Comparison of ENCODE assay signal across 23 cellular contexts in genomic region chr3:187222801-187223200, GRCh38. TPM values are rescaled to one million over a fixed set of nuclear protein-coding genes. Genes with fewer than 3 reads are reported as not detected.
A peak's percentile ranks its signal among the peaks of the same experiment; 100 is the strongest.
DNase-seq lines count a peak whose midpoint lies in the region; ATAC-seq and TF ChIP-seq lines count a peak whose summit lies in the region.
"Had no signal": no experiment of that assay in that cellular context is flagged by ENCODE, and none has a peak within 500 bp of the region (broad histone marks: within the 10 kb centered on the region; RNA-seq: fewer than 3 reads in every experiment).

No MANE protein-coding gene starts in this region.

- no peak for TF ChIP-seq CTCF in hepatocyte (IDR thresholded peaks at IDR 0.05; ENCODE audit: poor library complexity)
- TF ChIP-seq CTCF in liver (IDR thresholded peaks at IDR 0.05; ENCODE audit: low read depth, low read length, missing input control): no peak

- H3K36me3 ChIP-seq in hepatocyte (replicated peaks; ENCODE audit: insufficient read depth, low read depth) (no peaks in the 10 kb centered on the region), liver (ENCODE audit: control insufficient read depth in 4 of 4, insufficient read depth in 3 of 4, low read depth in 1 of 4, low read length in 3 of 4) (peaks cover 0 to 39% (median 25%) of the 10 kb centered on the region in 4 donors), neuronal stem cell (replicated peaks in 1 of 2; ENCODE audit: control insufficient read depth in 2 of 2, insufficient read depth in 2 of 2, low read length in 2 of 2) (no peaks in the 10 kb centered on the region)
- H3K36me3 ChIP-seq: BE2C; BLaER1 treated with 17β-estradiol and CSF1 and Interleukin-3, amounts not matched to agents 10 nM and 100 nM; HAP-1 had no signal

- DNase-seq in HuH-7 (ENCODE audit: low spot score): peak; percentile 23
- no peak for DNase-seq in hepatocyte (ENCODE audit: low spot score)
- DNase-seq in neuronal stem cell (ENCODE audit: low spot score): no peak
- DNase-seq in SK-N-DZ (ENCODE audit: low spot score): no peak
- no peak for DNase-seq in AG08396 (ENCODE audit: low spot score)
- DNase-seq: AML-193; BE2C; CD4-positive, alpha-beta T cell; CD8-positive, alpha-beta memory T cell; DMS 273 treated with DMSO at 0.1 percent for 48 hours; DMS79 treated with DMSO at 0.1 percent for 48 hours; GF-D8; GOT3; HFFc6 had no signal

- H4K20me1 ChIP-seq in hepatocyte (ENCODE audit: insufficient read depth, poor library complexity, severe bottlenecking): no peaks in the 10 kb centered on the region
- H4K20me1 ChIP-seq: BLaER1 treated with 17β-estradiol and CSF1 and Interleukin-3, amounts not matched to agents 10 nM and 100 nM had no signal

- H2BK5ac ChIP-seq in neuronal stem cell (ENCODE audit: low read length): no peak overlapping the region

- H3K27me3 ChIP-seq in hepatocyte (no peaks in the 10 kb centered on the region), liver (ENCODE audit: control insufficient read depth in 4 of 4, insufficient read depth in 4 of 4, low read length in 3 of 4) (no peaks in the 10 kb centered on the region), neuronal stem cell (ENCODE audit: control insufficient read depth in 3 of 3, insufficient read depth in 3 of 3, low read depth in 1 of 3, low read length in 3 of 3) (no peaks in the 10 kb centered on the region)
- H3K27me3 ChIP-seq: BE2C; BLaER1 treated with 17β-estradiol and CSF1 and Interleukin-3, amounts not matched to agents 10 nM and 100 nM had no signal

- H3K79me2 ChIP-seq in hepatocyte: no peaks in the 10 kb centered on the region

- H3K14ac ChIP-seq in neuronal stem cell (ENCODE audit: low read length): no peak overlapping the region

- no peaks in the 10 kb centered on the region for H3K9me3 ChIP-seq in hepatocyte (ENCODE audit: low read depth)
- no peaks in the 10 kb centered on the region for H3K9me3 ChIP-seq in liver (ENCODE audit: control insufficient read depth in 4 of 4, low read length in 3 of 4)
- no peaks in the 10 kb centered on the region for H3K9me3 ChIP-seq in neuronal stem cell (replicated peaks in 1 of 2; ENCODE audit: control insufficient read depth in 2 of 2, insufficient read depth in 1 of 2, low read depth in 1 of 2, low read length in 2 of 2)
- H3K9me3 ChIP-seq: BE2C, HAP-1 had no signal

- H2BK120ac ChIP-seq in neuronal stem cell (ENCODE audit: low read depth, low read length): no peak overlapping the region

- no peak overlapping the region for H2AFZ ChIP-seq in hepatocyte
- no peak overlapping the region for H2AFZ ChIP-seq in neuronal stem cell (ENCODE audit: low read length)

- no peak overlapping the region for H2AK5ac ChIP-seq in neuronal stem cell (ENCODE audit: low read depth, low read length)

- no peak overlapping the region for H3K18ac ChIP-seq in neuronal stem cell (ENCODE audit: low read length)

- H3K4me1 ChIP-seq in hepatocyte (ENCODE audit: insufficient read depth): peaks cover 7% of the 10 kb centered on the region
- peaks cover 2 to 42% (median 30%) of the 10 kb centered on the region in 4 donors for H3K4me1 ChIP-seq in liver (ENCODE audit: control insufficient read depth in 4 of 4, insufficient read depth in 4 of 4, low read length in 3 of 4)
- H3K4me1 ChIP-seq in neuronal stem cell (ENCODE audit: control insufficient read depth in 2 of 2, insufficient read depth in 1 of 2, low read depth in 1 of 2, low read length in 2 of 2): no peaks in the 10 kb centered on the region
- H3K4me1 ChIP-seq: BE2C, HAP-1 had no signal

- no peak overlapping the region for H4K8ac ChIP-seq in neuronal stem cell (ENCODE audit: low read depth, low read length)

- H3K23ac ChIP-seq in neuronal stem cell (ENCODE audit: low read depth, low read length, poor library complexity): peak overlapping the region; percentile 8

- no peaks in the 10 kb centered on the region for H3K79me1 ChIP-seq in neuronal stem cell (ENCODE audit: low read depth, low read length)

- 73% methylated on average over 4 of the region's 4 CpGs for WGBS in hepatocyte (ENCODE audit: low lambda C conversion rate, missing lambda C conversion rate)
- WGBS in liver: 39% methylated on average over 4 of the region's 4 CpGs
- WGBS in neuronal stem cell (ENCODE audit: extremely low coverage in 2 of 2, insufficient read length in 2 of 2, insufficient replicate concordance in 1 of 2), 2 donors: no CpG with 5 or more reads among the region's 4 CpGs

- no peaks in the 10 kb centered on the region for H3K9me2 ChIP-seq in hepatocyte (replicated peaks; ENCODE audit: insufficient read depth)

- no peak for ATAC-seq in HG03342 (IDR thresholded peaks at IDR 0.05; ENCODE audit: unreplicated experiment)

- no peak overlapping the region for H3K4ac ChIP-seq in neuronal stem cell (ENCODE audit: low read length)

- H3K4me3 ChIP-seq in hepatocyte (no peak overlapping the region), liver (ENCODE audit: low read depth in 1 of 3, low read length in 3 of 3) (peak overlapping the region in 1 of 3 donors; percentile 14), neuronal stem cell (ENCODE audit: low read length in 2 of 2) (no peak overlapping the region)
- H3K4me3 ChIP-seq: BLaER1 treated with 17β-estradiol and CSF1 and Interleukin-3, amounts not matched to agents 10 nM and 100 nM; HAP-1 had no signal

- H3K4me2 ChIP-seq in hepatocyte: peak overlapping the region; percentile 62
- no peak overlapping the region for H3K4me2 ChIP-seq in neuronal stem cell (ENCODE audit: insufficient read depth, low read length, poor library complexity, severe bottlenecking)

- peak overlapping the region; percentile 55 for H3K27ac ChIP-seq in hepatocyte
- peak overlapping the region; percentile 62 to 73 for H3K27ac ChIP-seq in liver (ENCODE audit: low read depth in 1 of 2, low read length in 2 of 2)
- H3K27ac ChIP-seq in neuronal stem cell (replicated peaks; ENCODE audit: low read length): no peak overlapping the region
- H3K27ac ChIP-seq: 22Rv1; BLaER1 treated with 17β-estradiol and CSF1 and Interleukin-3, amounts not matched to agents 10 nM and 100 nM had no signal

- TF ChIP-seq RAD21 in liver (IDR thresholded peaks at IDR 0.05): peak; percentile 21 to 48

- H2BK12ac ChIP-seq in neuronal stem cell (ENCODE audit: low read length): no peak overlapping the region

- no peak overlapping the region for H4K91ac ChIP-seq in neuronal stem cell (ENCODE audit: low read depth, low read length, poor library complexity)

- H2BK15ac ChIP-seq in neuronal stem cell (ENCODE audit: low read length): no peak overlapping the region

- H3K9ac ChIP-seq in liver (ENCODE audit: low read depth in 1 of 2, low read length in 2 of 2): peak overlapping the region in 1 of 2 donors; percentile 3
- no peak overlapping the region for H3K9ac ChIP-seq in neuronal stem cell (ENCODE audit: low read depth, low read length, poor library complexity)
- H3K9ac ChIP-seq: BLaER1 treated with 17β-estradiol and CSF1 and Interleukin-3, amounts not matched to agents 10 nM and 100 nM had no signal

TF ChIP-seq in liver, 16 proteins besides CTCF, POLR2A, EP300 and RAD21 (continues in another document):
- TF ChIP-seq SP1 (IDR thresholded peaks at IDR 0.05) (peak; percentile 98), HNF4G (IDR thresholded peaks at IDR 0.05) (peak; percentile 91), YY1 (IDR thresholded peaks at IDR 0.05) (peak; percentile 82), ZBTB33 (IDR thresholded peaks at IDR 0.05) (peak; percentile 53), NR2F2 (IDR thresholded peaks at IDR 0.05) (no peak), FOXA1 (IDR thresholded peaks at IDR 0.05) (no peak), RXRA (IDR thresholded peaks at IDR 0.05) (peak; percentile 66 to 68), JUND (IDR thresholded peaks at IDR 0.05) (peak; percentile 26 to 41), REST (IDR thresholded peaks at IDR 0.05) (peak; percentile 58)

RNA-seq across cellular contexts. Expression of gene RTP1, which starts 25.5 kb away (rescaled TPM):
- total RNA-seq in hepatocyte: not detected in 2 replicates
- polyA plus RNA-seq in hepatocyte: not detected in 2 replicates
- total RNA-seq in liver: not detected
- not detected for polyA plus RNA-seq in liver
- polyA plus RNA-seq in neuronal stem cell (2013, experiment 1 of 2): 0.26 TPM
- polyA plus RNA-seq in neuronal stem cell (2013, experiment 2 of 2): 0.25 TPM
- not detected in 2 replicates for polyA plus RNA-seq in SK-N-DZ (2014; cell fraction: cytosol; rRNA removed)
- not detected in 2 replicates for polyA plus RNA-seq in SK-N-DZ (2014; cell fraction: nucleus; rRNA removed)
- total RNA-seq: CD4-positive, alpha-beta T cell; CD8-positive, alpha-beta memory T cell; Daoy; G401; HFFc6 had no signal
- polyA plus RNA-seq: AG04450; CD14-positive monocyte; CD8-positive, alpha-beta memory T cell had no signal
